ENCODE assay signal across 8 cellular contexts in genomic region chr2:26948800-26949199, GRCh38.
"Had no signal": no experiment of that assay in that cellular context is flagged by ENCODE, and none has a peak within 500 bp of the region (broad histone marks: within the 10 kb centered on the region; RNA-seq: fewer than 3 reads in every experiment).

No MANE protein-coding gene starts in this region.

- H3K27ac ChIP-seq: HL-60, KMS-11 had no signal

- H3K4me1 Mint-ChIP-seq: IgD-negative memory B cell had no signal

- H3K4me3 Mint-ChIP-seq: IgD-negative memory B cell had no signal

- DNase-seq: IMR-90, Karpas-422, KBM-7, KG1 had no signal

- H3K27ac Mint-ChIP-seq: IgD-negative memory B cell had no signal

- H3K9ac ChIP-seq: KMS-11 had no signal

- H3K9me3 Mint-ChIP-seq: IgD-negative memory B cell had no signal

- H3K36me3 Mint-ChIP-seq: IgD-negative memory B cell had no signal

- FAIRE-seq: HTR-8/SVneo had no signal

- H3K4me2 ChIP-seq: KMS-11 had no signal
